8 cellular contexts compared by ENCODE assay signal in the genomic region with DNA sequence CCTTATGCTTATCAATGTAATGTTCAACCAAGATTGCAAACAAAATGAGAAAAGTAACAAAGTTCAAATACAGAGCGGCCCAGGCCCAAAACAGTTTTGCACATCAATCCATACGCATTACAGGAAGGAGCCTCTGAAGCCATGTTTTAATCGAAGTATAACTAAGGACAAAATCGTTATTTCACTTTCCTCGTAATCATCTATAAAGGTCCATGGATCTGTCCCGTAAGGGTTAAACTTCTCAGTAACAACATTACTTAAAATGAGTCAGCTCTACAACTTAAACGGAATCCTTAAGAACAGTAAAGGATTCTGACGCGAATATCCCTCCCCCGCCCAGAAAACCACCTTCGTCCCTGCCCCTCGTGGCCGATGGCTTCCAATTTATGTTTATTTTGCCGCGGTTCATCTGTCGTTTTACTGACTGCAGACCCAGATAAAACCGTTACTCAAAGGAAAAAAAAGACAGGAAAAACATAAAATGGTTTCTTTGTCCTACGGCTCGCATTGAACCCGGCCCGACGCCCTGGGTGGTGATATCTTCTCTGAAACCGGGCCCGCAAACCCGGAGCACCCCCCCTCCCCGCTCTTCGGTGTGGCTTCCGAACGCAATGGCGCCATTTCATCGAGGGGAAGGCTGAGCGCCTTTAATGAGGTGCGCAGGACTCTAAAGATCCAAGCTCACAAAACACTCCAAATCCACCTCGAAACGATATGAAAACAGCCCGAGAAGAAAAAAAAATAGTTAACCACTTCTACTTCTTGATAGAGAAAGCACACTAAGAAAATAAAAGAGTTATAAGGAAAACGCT. TPM values are rescaled to one million over a fixed set of nuclear protein-coding genes. Genes with fewer than 3 reads are reported as not detected.
DNase-seq lines count a peak whose midpoint lies in the region; ATAC-seq and TF ChIP-seq lines count a peak whose summit lies in the region.

No MANE protein-coding gene starts in this region.

- peaks cover 48% of the 10 kb centered on the region for H3K4me1 ChIP-seq in CD8-positive, alpha-beta T cell (ENCODE audit: insufficient read depth, low read length)

- peaks cover 26% of the 10 kb centered on the region for H3K36me3 ChIP-seq in CD8-positive, alpha-beta T cell (ENCODE audit: insufficient read depth, low read length)

- H3K4me3 Mint-ChIP-seq in CD8-positive, alpha-beta T cell, result peak overlapping the region; percentile 100
- H3K4me3 Mint-ChIP-seq in activated B cell treated with CpG ODN at 0.5 μM for 24 hours, result peak overlapping the region; percentile 99
- H3K4me3 Mint-ChIP-seq in central memory CD8-positive, alpha-beta T cell, result peak overlapping the region; percentile 100

- peak overlapping the region; percentile 95 for H3K27ac ChIP-seq in CD8-positive, alpha-beta T cell (ENCODE audit: low read depth, low read length)

- DNase-seq in CD8-positive, alpha-beta T cell, result peak; percentile 46 to 81 (median 61)
- DNase-seq in M059J (ENCODE audit: low read depth) (peak; percentile 52), activated B cell treated with CpG ODN at 0.5 μM for 24 hours (peak; percentile 52), left colon (peak; percentile 73 to 79)
- peak in 1 of 2 donors; percentile 60 for DNase-seq in central memory CD8-positive, alpha-beta T cell (ENCODE audit: low spot score in 2 of 2)
- peak; percentile 67 to 71 for DNase-seq in stimulated activated CD4-positive, alpha-beta T cell treated with anti-CD3 and anti-CD28 coated beads, Interleukin-2, amount 100 ng/mL, for 24 hours

- no peaks in the 10 kb centered on the region for H3K27me3 ChIP-seq in CD8-positive, alpha-beta T cell (ENCODE audit: insufficient read depth, low read length)

- CTCF ChIA-PET in CD8-positive, alpha-beta T cell (lab: Charles Lee), result interaction anchor here (0.5 to 9.2 kb wide), 19 partner anchors 8 to 306 kb away, joined by 3 to 239 read pairs (median 6); a partner anchor contains a TSS
- CTCF ChIA-PET in activated B cell treated with CpG ODN at 0.5 μM for 24 hours (lab: Charles Lee), result interaction anchor here (0.8 to 6.3 kb wide), 15 partner anchors 13 to 306 kb away, joined by 3 to 123 read pairs (median 9); a partner anchor contains a TSS

- no peaks in the 10 kb centered on the region for H3K9me3 Mint-ChIP-seq in CD8-positive, alpha-beta T cell
- H3K9me3 Mint-ChIP-seq in activated B cell treated with CpG ODN at 0.5 μM for 24 hours, result no peaks in the 10 kb centered on the region
- H3K9me3 Mint-ChIP-seq in central memory CD8-positive, alpha-beta T cell, result no peaks in the 10 kb centered on the region

- peaks cover 69% of the 10 kb centered on the region for H3K36me3 Mint-ChIP-seq in CD8-positive, alpha-beta T cell
- H3K36me3 Mint-ChIP-seq in activated B cell treated with CpG ODN at 0.5 μM for 24 hours (ENCODE audit: low read depth), result peaks cover 70% of the 10 kb centered on the region
- H3K36me3 Mint-ChIP-seq in central memory CD8-positive, alpha-beta T cell (ENCODE audit: insufficient read depth), result peaks cover 76% of the 10 kb centered on the region

- H3K27me3 Mint-ChIP-seq in CD8-positive, alpha-beta T cell (ENCODE audit: low read depth), result no peaks in the 10 kb centered on the region
- no peaks in the 10 kb centered on the region for H3K27me3 Mint-ChIP-seq in activated B cell treated with CpG ODN at 0.5 μM for 24 hours
- H3K27me3 Mint-ChIP-seq in central memory CD8-positive, alpha-beta T cell, result no peaks in the 10 kb centered on the region

- POLR2A ChIA-PET in CD8-positive, alpha-beta T cell (lab: Charles Lee), result interaction anchor here (0.6 to 12.5 kb wide), 32 partner anchors 8 to 1074 kb away, joined by 3 to 241 read pairs (median 4); a partner anchor contains a TSS
- POLR2A ChIA-PET in activated B cell treated with CpG ODN at 0.5 μM for 24 hours (lab: Charles Lee), result interaction anchor here (0.6 to 6.5 kb wide), 43 partner anchors 7 to 1966 kb away, joined by 3 to 110 read pairs (median 6); a partner anchor contains a TSS

- H3K27ac Mint-ChIP-seq in CD8-positive, alpha-beta T cell, result peak overlapping the region; percentile 99
- peak overlapping the region; percentile 100 for H3K27ac Mint-ChIP-seq in activated B cell treated with CpG ODN at 0.5 μM for 24 hours
- peak overlapping the region; percentile 100 for H3K27ac Mint-ChIP-seq in central memory CD8-positive, alpha-beta T cell (ENCODE audit: low read depth)

- H3K9me3 ChIP-seq in CD8-positive, alpha-beta T cell (ENCODE audit: low read length), result no peaks in the 10 kb centered on the region

- no peak for ATAC-seq in CD8-positive, alpha-beta T cell
- ATAC-seq in activated B cell treated with CpG ODN at 0.5 μM for 24 hours (ENCODE audit: low read depth), result no peak
- no peak for ATAC-seq in central memory CD8-positive, alpha-beta T cell (replicated peaks; ENCODE audit: extremely low read depth, poor library complexity, severe bottlenecking)
- peak; percentile 25 for ATAC-seq in left colon
- ATAC-seq in HG03139 (IDR thresholded peaks at IDR 0.05; ENCODE audit: unreplicated experiment), result no peak
- no peak for ATAC-seq in GM19351 (IDR thresholded peaks at IDR 0.05; ENCODE audit: unreplicated experiment)

- H3K4me3 ChIP-seq in CD8-positive, alpha-beta T cell (ENCODE audit: low read depth, low read length), result peak overlapping the region; percentile 95

- peaks cover 48% of the 10 kb centered on the region for H3K4me1 Mint-ChIP-seq in CD8-positive, alpha-beta T cell (ENCODE audit: low read depth)
- H3K4me1 Mint-ChIP-seq in activated B cell treated with CpG ODN at 0.5 μM for 24 hours, result peaks cover 54% of the 10 kb centered on the region
- peaks cover 72% of the 10 kb centered on the region for H3K4me1 Mint-ChIP-seq in central memory CD8-positive, alpha-beta T cell

- no peak for TF ChIP-seq CTCF in CD8-positive, alpha-beta T cell (IDR thresholded peaks at IDR 0.05)
- no peak for TF ChIP-seq CTCF in activated B cell treated with CpG ODN at 0.5 μM for 24 hours (IDR thresholded peaks at IDR 0.05)

- intact Hi-C loops in CD8-positive, alpha-beta T cell (cut with DNase I, micrococcal nuclease), result loop anchor here (1.0 to 10.0 kb wide), 12 partner anchors 47 to 1543 kb away; a partner anchor contains a TSS
- intact Hi-C loops in activated B cell treated with CpG ODN at 0.5 μM for 24 hours (cut with micrococcal nuclease), result loop anchor here (1.0 to 5.0 kb wide), 11 partner anchors 43 to 1953 kb away; a partner anchor contains a TSS
- intact Hi-C loops in left colon (cut with DNase I, micrococcal nuclease), result loop anchor here in 1 of 2 donors (5.0 to 10.0 kb wide), 2 partner anchors 105 to 963 kb away; no protein-coding TSS in a partner anchor

RNA-seq across cellular contexts. Expression of a gene that starts 1.0 kb away (rescaled TPM):
- 100 to 1,000 TPM; 241 to 247 TPM for total RNA-seq in CD8-positive, alpha-beta T cell
- 183 and 328 TPM in 2 replicates for total RNA-seq in M059J (2014; rRNA removed; shearing (Covaris generic))
- total RNA-seq in activated B cell treated with CpG ODN at 0.5 μM for 24 hours, result 618 and 634 TPM in 2 replicates
- total RNA-seq in left colon, result 100 to 1,000 TPM; 295 to 453 TPM

RNA-seq across cellular contexts. Expression of a gene that starts 2.0 kb away (rescaled TPM):
- 100 to 1,000 TPM; 103 to 106 TPM for total RNA-seq in CD8-positive, alpha-beta T cell
- 224 and 268 TPM in 2 replicates for total RNA-seq in M059J (2014; rRNA removed; shearing (Covaris generic))
- 123 and 125 TPM in 2 replicates for total RNA-seq in activated B cell treated with CpG ODN at 0.5 μM for 24 hours
- 10 to 100 TPM; 73.3 to 81.3 TPM for total RNA-seq in left colon

RNA-seq across cellular contexts. Expression of a gene that starts 47.5 kb away (rescaled TPM):
- total RNA-seq in CD8-positive, alpha-beta T cell, result under 1 TPM; 0.43 to 0.50 TPM
- 38.2 and 51.3 TPM in 2 replicates for total RNA-seq in M059J (2014; rRNA removed; shearing (Covaris generic))
- total RNA-seq in activated B cell treated with CpG ODN at 0.5 μM for 24 hours, result 2.7 and 3.0 TPM in 2 replicates
- 10 to 100 TPM in 1 of 2 donors, 1 to 10 TPM in 1; 8.8 to 13.4 TPM for total RNA-seq in left colon
